27 cellular contexts compared by ENCODE assay signal in genomic region chr1:113608371-113608770, GRCh38.
DNase-seq lines count a peak whose midpoint lies in the region; ATAC-seq and TF ChIP-seq lines count a peak whose summit lies in the region.
"Had no signal": no experiment of that assay in that cellular context is flagged by ENCODE, and none has a peak within 500 bp of the region (broad histone marks: within the 10 kb centered on the region; RNA-seq: fewer than 3 reads in every experiment).

No MANE protein-coding gene starts in this region.

- H3K4me3 ChIP-seq in astrocyte of the spinal cord (ENCODE audit: low read depth, low read length) (no peak overlapping the region), osteoblast (ENCODE audit: insufficient read depth, low read length) (no peak overlapping the region)
- H3K4me3 ChIP-seq: K562, SJCRH30 had no signal

- H3K9me3 ChIP-seq in osteoblast (ENCODE audit: low read depth, low read length), result no peaks in the 10 kb centered on the region
- H3K9me3 ChIP-seq: SJCRH30 had no signal

- no peak for ATAC-seq in HG03108 (IDR thresholded peaks at IDR 0.05; ENCODE audit: unreplicated experiment)
- ATAC-seq: K562, PC-3, Right ventricle myocardium inferior, SK-N-SH treated with all-trans-retinoic acid at 6 μM for 48 hours had no signal

- no peak overlapping the region for H3K4me2 ChIP-seq in osteoblast (ENCODE audit: insufficient read depth, low read length)

- H3K36me3 ChIP-seq in osteoblast (ENCODE audit: insufficient read depth, low read length), result no peaks in the 10 kb centered on the region
- H3K36me3 ChIP-seq: SJCRH30 had no signal

- in situ Hi-C loops in astrocyte of the spinal cord (cut with HindIII; ENCODE audit: low sequenced_read_pairs), result no loop called here

- no peaks in the 10 kb centered on the region for H3K79me2 ChIP-seq in osteoblast (ENCODE audit: insufficient read depth, low read length)

- H3K27ac ChIP-seq in osteoblast (ENCODE audit: low read depth, low read length), result no peak overlapping the region
- H3K27ac ChIP-seq: C4-2B, SJCRH30 had no signal

- TF ChIP-seq CTCF in astrocyte of the spinal cord (IDR thresholded peaks at IDR 0.05; ENCODE audit: low read depth, low read length) (no peak), osteoblast (IDR thresholded peaks at IDR 0.05; ENCODE audit: extremely low read depth, low read depth, low read length) (no peak)

- no peaks in the 10 kb centered on the region for H3K27me3 ChIP-seq in osteoblast (ENCODE audit: insufficient read depth, low read length)
- H3K27me3 ChIP-seq: SJCRH30 had no signal

- no peaks in the 10 kb centered on the region for H4K20me1 ChIP-seq in osteoblast (ENCODE audit: insufficient read depth, low read length)

- no peaks in the 10 kb centered on the region for H3K4me1 ChIP-seq in osteoblast (ENCODE audit: insufficient read depth, low read length)
- H3K4me1 ChIP-seq: SJCRH30 had no signal

- no peak overlapping the region for H2AFZ ChIP-seq in osteoblast (ENCODE audit: low read length)

- DNase-seq in NCI-H2227 (lab: John Stamatoyannopoulos, UW; ENCODE audit: unreplicated experiment), result peak; percentile 28
- peak; percentile 12 for DNase-seq in astrocyte of the spinal cord (ENCODE audit: low read depth, low spot score)
- DNase-seq in iPS-NIHi7 (ENCODE audit: extremely low spot score), result peak; percentile 14
- DNase-seq in osteoblast (ENCODE audit: insufficient read length, low spot score, missing footprints), result peak; percentile 29
- no peak for DNase-seq in middle frontal gyrus (ENCODE audit: extremely low spot score, low spot score)
- no peak for DNase-seq in kidney tubule cell (ENCODE audit: low spot score)
- DNase-seq: Calu3; CD8-positive, alpha-beta memory T cell; DMS153; DND-41; H7; Kasumi-1; MV-4-11; NCI-H1105; NCI-H1436 treated with DMSO at 0.1 percent for 48 hours; NCI-H187 treated with DMSO at 0.1 percent for 48 hours; NCI-H345; NCI-H510A treated with DMSO at 0.1 percent for 48 hours; NCI-H748 treated with DMSO at 0.1 percent for 48 hours; NK-92 treated with Interleukin-12 subunit alpha and Interleukin-12 subunit beta, amount 100 ng/mL, for 24 hours; PC-3; SJCRH30 had no signal

Comparison
In these comparisons a context has a peak if more than half of its experiments do, and no peak if none do; other contexts are left out.
1. DNase-seq: peak in NCI-H2227 (single experiment), astrocyte of the spinal cord (single experiment), iPS-NIHi7 (single experiment) and osteoblast (single experiment); none in middle frontal gyrus (single experiment) and kidney tubule cell (single experiment).